Comparison of ENCODE assay signal across 14 cellular contexts in genomic region chr12:82804601-82805000, GRCh38.
DNase-seq lines count a peak whose midpoint lies in the region; ATAC-seq and TF ChIP-seq lines count a peak whose summit lies in the region.
"Had no signal": no experiment of that assay in that cellular context is flagged by ENCODE, and none has a peak within 500 bp of the region (broad histone marks: within the 10 kb centered on the region; RNA-seq: fewer than 3 reads in every experiment).

No MANE protein-coding gene starts in this region.

- no peak overlapping the region for H3K4me3 ChIP-seq in hepatocyte
- no peak overlapping the region for H3K4me3 ChIP-seq in urinary bladder (ENCODE audit: low read depth, low read length)
- H3K4me3 ChIP-seq in effector memory CD4-positive, alpha-beta T cell (ENCODE audit: insufficient read depth, low read depth, low read length, poor library complexity, severe bottlenecking) = no peak overlapping the region
- H3K4me3 ChIP-seq in HAP-1 = no peak overlapping the region
- H3K4me3 ChIP-seq: A549 had no signal

- H3K27ac Mint-ChIP-seq in WTC11 = peak overlapping the region; percentile 15; the same call in 1 of the 2 replicates
- peak overlapping the region; percentile 2 for H3K27ac Mint-ChIP-seq in mesothelial cell of epicardium
- H3K27ac Mint-ChIP-seq in activated T-helper 2 cell treated with anti-CD3 and anti-CD28 coated beads, Interferon-gamma antibody, Interleukin-2, Interleukin-4, amounts not matched to agents 10 μg/mL and 5 μg/mL and 100 μg/mL, durations not matched to agents 14 hours and 24 hours and 36 hours = no peak overlapping the region
- H3K27ac Mint-ChIP-seq: CD8-positive, alpha-beta memory T cell; HFFc6 had no signal

- intact Hi-C loops in activated T-helper 2 cell treated with anti-CD3 and anti-CD28 coated beads, Interferon-gamma antibody, Interleukin-2, Interleukin-4, amounts not matched to agents 10 μg/mL and 5 μg/mL and 100 μg/mL, durations not matched to agents 14 hours and 24 hours and 36 hours (cut with micrococcal nuclease) = no loop called here

- no peak overlapping the region for H2AFZ ChIP-seq in hepatocyte

- in situ Hi-C loops in HAP-1 (cut with MboI; ENCODE audit: low sequenced_read_pairs) = no loop called here

- no peaks in the 10 kb centered on the region for H3K9me2 ChIP-seq in hepatocyte (replicated peaks; ENCODE audit: insufficient read depth)

- no peaks in the 10 kb centered on the region for H4K20me1 ChIP-seq in hepatocyte (ENCODE audit: insufficient read depth, poor library complexity, severe bottlenecking)

- H3K27me3 Mint-ChIP-seq in WTC11 (ENCODE audit: low read depth) (no peaks in the 10 kb centered on the region), mesothelial cell of epicardium (ENCODE audit: low read depth) (no peaks in the 10 kb centered on the region)
- no peaks in the 10 kb centered on the region for H3K27me3 Mint-ChIP-seq in activated T-helper 2 cell treated with anti-CD3 and anti-CD28 coated beads, Interferon-gamma antibody, Interleukin-2, Interleukin-4, amounts not matched to agents 10 μg/mL and 5 μg/mL and 100 μg/mL, durations not matched to agents 14 hours and 24 hours and 36 hours (ENCODE audit: low read depth)
- H3K27me3 Mint-ChIP-seq: CD8-positive, alpha-beta memory T cell had no signal

- POLR2A ChIA-PET in WTC11 (lab: Charles Lee) = no interaction called here

- H3K27me3 ChIP-seq in hepatocyte (no peaks in the 10 kb centered on the region), HAP-1 (ENCODE audit: low read depth) (no peaks in the 10 kb centered on the region)
- no peaks in the 10 kb centered on the region for H3K27me3 ChIP-seq in effector memory CD4-positive, alpha-beta T cell (replicated peaks; ENCODE audit: control insufficient read depth, insufficient read depth, low read length, poor library complexity, severe bottlenecking)

- H3K79me2 ChIP-seq in hepatocyte = no peaks in the 10 kb centered on the region

- H3K4me3 Mint-ChIP-seq in WTC11 (no peak overlapping the region), mesothelial cell of epicardium (no peak overlapping the region)
- H3K4me3 Mint-ChIP-seq in activated T-helper 2 cell treated with anti-CD3 and anti-CD28 coated beads, Interferon-gamma antibody, Interleukin-2, Interleukin-4, amounts not matched to agents 10 μg/mL and 5 μg/mL and 100 μg/mL, durations not matched to agents 14 hours and 24 hours and 36 hours (ENCODE audit: low read depth) = no peak overlapping the region
- H3K4me3 Mint-ChIP-seq: CD8-positive, alpha-beta memory T cell; HFFc6 had no signal

- H3K36me3 ChIP-seq in hepatocyte (replicated peaks; ENCODE audit: insufficient read depth, low read depth) (no peaks in the 10 kb centered on the region), urinary bladder (ENCODE audit: insufficient read depth) (no peaks in the 10 kb centered on the region), HAP-1 (replicated peaks) (peaks cover 8% of the 10 kb centered on the region)
- H3K36me3 ChIP-seq in effector memory CD4-positive, alpha-beta T cell (ENCODE audit: control insufficient read depth, insufficient read depth, low read length) = no peaks in the 10 kb centered on the region

- H3K4me1 Mint-ChIP-seq in WTC11 (peaks cover 24% of the 10 kb centered on the region), mesothelial cell of epicardium (peaks cover 4% of the 10 kb centered on the region)
- no peaks in the 10 kb centered on the region for H3K4me1 Mint-ChIP-seq in activated T-helper 2 cell treated with anti-CD3 and anti-CD28 coated beads, Interferon-gamma antibody, Interleukin-2, Interleukin-4, amounts not matched to agents 10 μg/mL and 5 μg/mL and 100 μg/mL, durations not matched to agents 14 hours and 24 hours and 36 hours (ENCODE audit: low read depth)
- H3K4me1 Mint-ChIP-seq: CD8-positive, alpha-beta memory T cell had no signal

- TF ChIP-seq CTCF in WTC11 (IDR thresholded peaks at IDR 0.05) (no peak), hepatocyte (IDR thresholded peaks at IDR 0.05; ENCODE audit: poor library complexity) (no peak), mesothelial cell of epicardium (IDR thresholded peaks at IDR 0.05; ENCODE audit: unreplicated experiment) (no peak)

- H3K4me1 ChIP-seq in hepatocyte (ENCODE audit: insufficient read depth) (no peaks in the 10 kb centered on the region), urinary bladder (ENCODE audit: insufficient read depth) (no peaks in the 10 kb centered on the region), HAP-1 (peaks cover 9% of the 10 kb centered on the region)
- H3K4me1 ChIP-seq in effector memory CD4-positive, alpha-beta T cell (ENCODE audit: control insufficient read depth, insufficient read depth, low read length, poor library complexity, severe bottlenecking) = no peaks in the 10 kb centered on the region
- H3K4me1 ChIP-seq: A549 had no signal

- 95% methylated on average over 2 of the region's 2 CpGs for WGBS in hepatocyte (ENCODE audit: low lambda C conversion rate, missing lambda C conversion rate)
- WGBS in urinary bladder = 97% methylated on average over 2 of the region's 2 CpGs

- CTCF ChIA-PET in WTC11 (lab: Charles Lee) = no interaction called here

- H3K9me3 ChIP-seq in hepatocyte (ENCODE audit: low read depth) (no peaks in the 10 kb centered on the region), HAP-1 (no peaks in the 10 kb centered on the region)
- H3K9me3 ChIP-seq in effector memory CD4-positive, alpha-beta T cell (ENCODE audit: control insufficient read depth, low read length) = no peaks in the 10 kb centered on the region
- H3K9me3 ChIP-seq: A549, Caco-2 had no signal

- H3K9me3 Mint-ChIP-seq in WTC11 (peaks cover 21% of the 10 kb centered on the region), mesothelial cell of epicardium (peaks cover 13% of the 10 kb centered on the region)
- no peaks in the 10 kb centered on the region for H3K9me3 Mint-ChIP-seq in activated T-helper 2 cell treated with anti-CD3 and anti-CD28 coated beads, Interferon-gamma antibody, Interleukin-2, Interleukin-4, amounts not matched to agents 10 μg/mL and 5 μg/mL and 100 μg/mL, durations not matched to agents 14 hours and 24 hours and 36 hours

- no peak overlapping the region for H3K4me2 ChIP-seq in hepatocyte
- H3K4me2 ChIP-seq: A549 had no signal

- DNase-seq in WTC11 (ENCODE audit: low spot score) (no peak), hepatocyte (ENCODE audit: low spot score) (no peak), mesothelial cell of epicardium (ENCODE audit: low spot score in 2 of 2, unreplicated experiment in 2 of 2) (no peak), HAP-1 (ENCODE audit: low spot score in 2 of 2) (no peak)
- no peak for DNase-seq in effector memory CD4-positive, alpha-beta T cell
- DNase-seq in activated T-helper 2 cell treated with anti-CD3 and anti-CD28 coated beads, Interferon-gamma antibody, Interleukin-2, Interleukin-4, amounts not matched to agents 10 μg/mL and 5 μg/mL and 100 μg/mL, durations not matched to agents 14 hours and 24 hours and 36 hours (ENCODE audit: low spot score) = no peak
- DNase-seq: Caco-2; CD8-positive, alpha-beta memory T cell; DMS53; GF-D8; HCEC 1CT; HFFc6 had no signal

- ATAC-seq in WTC11 = no peak
- ATAC-seq: A549 had no signal

- H3K36me3 Mint-ChIP-seq in WTC11 = peaks cover 15% of the 10 kb centered on the region
- H3K36me3 Mint-ChIP-seq in mesothelial cell of epicardium = peaks cover 11% of the 10 kb centered on the region
- no peaks in the 10 kb centered on the region for H3K36me3 Mint-ChIP-seq in activated T-helper 2 cell treated with anti-CD3 and anti-CD28 coated beads, Interferon-gamma antibody, Interleukin-2, Interleukin-4, amounts not matched to agents 10 μg/mL and 5 μg/mL and 100 μg/mL, durations not matched to agents 14 hours and 24 hours and 36 hours (ENCODE audit: low read depth)

- peak overlapping the region; percentile 38 for H3K27ac ChIP-seq in hepatocyte
- H3K27ac ChIP-seq in urinary bladder (ENCODE audit: low read depth) = peak overlapping the region; percentile 23
- no peak overlapping the region for H3K27ac ChIP-seq in effector memory CD4-positive, alpha-beta T cell (ENCODE audit: insufficient read depth, low read length, poor library complexity, severe bottlenecking)
- H3K27ac ChIP-seq: A549 had no signal

TF ChIP-seq in WTC11, 78 proteins besides CTCF, POLR2A, EP300 and RAD21 (continues in another document):
- no peak for TF ChIP-seq FOXP4 (CRISPR knock-in tag; IDR thresholded peaks at IDR 0.05)
- TF ChIP-seq, protein P1, sequence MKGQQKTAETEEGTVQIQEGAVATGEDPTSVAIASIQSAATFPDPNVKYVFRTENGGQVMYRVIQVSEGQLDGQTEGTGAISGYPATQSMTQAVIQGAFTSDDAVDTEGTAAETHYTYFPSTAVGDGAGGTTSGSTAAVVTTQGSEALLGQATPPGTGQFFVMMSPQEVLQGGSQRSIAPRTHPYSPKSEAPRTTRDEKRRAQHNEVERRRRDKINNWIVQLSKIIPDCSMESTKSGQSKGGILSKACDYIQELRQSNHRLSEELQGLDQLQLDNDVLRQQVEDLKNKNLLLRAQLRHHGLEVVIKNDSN (CRISPR knock-in tag; IDR thresholded peaks at IDR 0.05) = no peak
